Comparison of ENCODE assay signal across 14 cellular contexts in the genomic region with DNA sequence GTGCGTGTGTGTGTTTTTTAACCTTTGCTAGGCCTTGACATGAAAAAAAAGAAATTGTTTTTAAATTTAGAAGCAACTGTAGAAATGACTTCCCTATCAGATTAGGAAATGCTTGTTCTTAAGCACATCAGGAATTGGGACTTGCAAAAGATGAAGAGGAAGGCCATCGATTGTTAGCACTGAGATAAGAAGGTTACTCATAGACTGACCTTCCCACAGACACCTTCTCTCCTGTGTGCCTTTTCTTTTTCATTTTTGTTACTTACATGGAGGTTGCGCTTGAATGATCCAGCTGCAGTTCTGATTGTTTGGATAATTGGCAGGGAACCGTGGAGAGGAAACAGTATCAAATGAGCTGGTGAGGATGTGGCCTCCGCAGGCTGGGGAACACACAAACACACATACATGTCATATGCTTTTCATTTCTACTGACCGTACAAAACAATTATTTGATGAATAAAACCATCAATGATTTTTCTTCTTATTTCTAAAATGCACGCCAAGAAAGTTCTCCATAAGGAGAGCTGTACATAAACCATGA.
DNase-seq lines count a peak whose midpoint lies in the region; ATAC-seq and TF ChIP-seq lines count a peak whose summit lies in the region.
"Had no signal": no experiment of that assay in that cellular context is flagged by ENCODE, and none has a peak within 500 bp of the region (broad histone marks: within the 10 kb centered on the region; RNA-seq: fewer than 3 reads in every experiment).

No MANE protein-coding gene starts in this region.

- H3K27ac ChIP-seq in A673 (ENCODE audit: low read depth, low read length, poor library complexity, severe bottlenecking) (peak overlapping the region; percentile 35), brain microvascular endothelial cell (peak overlapping the region; percentile 4)
- H3K27ac ChIP-seq: HL-60, SJSA1 had no signal

- POLR2A ChIA-PET in A673 (lab: Charles Lee; ENCODE audit: low non-redundant PET) (no interaction called here), WTC11 (lab: Charles Lee) (no interaction called here)

- no peaks in the 10 kb centered on the region for H3K9me3 ChIP-seq in A673 (ENCODE audit: low read depth, low read length, poor library complexity, severe bottlenecking)
- H3K9me3 ChIP-seq: SJSA1 had no signal

- in situ Hi-C loops in brain microvascular endothelial cell (cut with HindIII; ENCODE audit: low pct_ligation_motif_present, low sequenced_read_pairs), result no loop called here

- BruUV-seq in A673 (replicated peaks; lab: Mats Ljungman, UMichigan), result no TSS peak

- H3K9me3 Mint-ChIP-seq in nephron, result no peaks in the 10 kb centered on the region
- no peaks in the 10 kb centered on the region for H3K9me3 Mint-ChIP-seq in WTC11
- peaks cover 0 to 2% (median 0%) of the 10 kb centered on the region in 7 donors for H3K9me3 Mint-ChIP-seq in CD14-positive monocyte

- ATAC-seq in WTC11, result no peak
- no peak for ATAC-seq in HG02938 (IDR thresholded peaks at IDR 0.05; ENCODE audit: unreplicated experiment)

- H3K36me3 Mint-ChIP-seq in nephron (ENCODE audit: low read depth) (no peaks in the 10 kb centered on the region), WTC11 (no peaks in the 10 kb centered on the region), CD14-positive monocyte (no peaks in the 10 kb centered on the region)

- H3K27ac Mint-ChIP-seq in nephron (peak overlapping the region; percentile 83 to 95 (median 90)), WTC11 (no peak overlapping the region), CD14-positive monocyte (peak overlapping the region in 2 of 7 donors; percentile 18 to 23)

- DNase-seq in A673 (ENCODE audit: low spot score) (peak; percentile 45), DMS53 treated with DMSO at 0.1 percent for 48 hours (lab: John Stamatoyannopoulos, UW; ENCODE audit: unreplicated experiment) (peak; percentile 14), brain microvascular endothelial cell (no peak), WTC11 (ENCODE audit: low spot score) (no peak), CD14-positive monocyte (ENCODE audit: low spot score) (no peak)
- DNase-seq in activated CD8-positive, alpha-beta memory T cell treated with anti-CD3 and anti-CD28 coated beads, Interleukin-2, amount 50 U/mL, for 4 hours, result no peak
- DNase-seq: AML-193; DMS79 treated with DMSO at 0.1 percent for 48 hours; effector CD8-positive, alpha-beta T cell; NCI-H1930 had no signal

- H3K4me1 ChIP-seq in A673 (ENCODE audit: insufficient read depth, low read length, poor library complexity, severe bottlenecking), result peaks cover 37% of the 10 kb centered on the region

- H3K4me3 Mint-ChIP-seq in nephron (peak overlapping the region in 1 of 3 experiments; percentile 4), WTC11 (no peak overlapping the region), CD14-positive monocyte (no peak overlapping the region)

- no peaks in the 10 kb centered on the region for H3K27me3 Mint-ChIP-seq in nephron (ENCODE audit: low read depth)
- H3K27me3 Mint-ChIP-seq in WTC11 (ENCODE audit: low read depth), result no peaks in the 10 kb centered on the region
- H3K27me3 Mint-ChIP-seq in CD14-positive monocyte (ENCODE audit: low read depth in 3 of 3), result peaks cover 2 to 6% (median 2%) of the 10 kb centered on the region in 3 donors

- H3K4me1 Mint-ChIP-seq in nephron (peaks cover 67% of the 10 kb centered on the region), WTC11 (peaks cover 33% of the 10 kb centered on the region), CD14-positive monocyte (peaks cover 20% of the 10 kb centered on the region)

- CTCF ChIA-PET in A673 (lab: Charles Lee) (no interaction called here), WTC11 (lab: Charles Lee) (no interaction called here)

- H3K36me3 ChIP-seq in A673 (ENCODE audit: insufficient read depth, low read length, poor library complexity, severe bottlenecking), result no peaks in the 10 kb centered on the region
- H3K36me3 ChIP-seq in brain microvascular endothelial cell (replicated peaks), result no peaks in the 10 kb centered on the region
- H3K36me3 ChIP-seq: SJSA1 had no signal

- TF ChIP-seq CTCF in A673 (conservative IDR thresholded peaks at IDR 0.05; ENCODE audit: low read depth, low read length), result no peak
- TF ChIP-seq CTCF in brain microvascular endothelial cell (IDR thresholded peaks at IDR 0.05; ENCODE audit: low read depth, low read length, missing control alignments), result no peak
- no peak for TF ChIP-seq CTCF in nephron (IDR thresholded peaks at IDR 0.05; ENCODE audit: unreplicated experiment in 3 of 3)
- TF ChIP-seq CTCF in WTC11 (IDR thresholded peaks at IDR 0.05), result no peak
- no peak for TF ChIP-seq CTCF in CD14-positive monocyte (IDR thresholded peaks at IDR 0.05)

- no peak overlapping the region for H3K4me3 ChIP-seq in A673 (ENCODE audit: low read depth, low read length, poor library complexity, severe bottlenecking)
- H3K4me3 ChIP-seq in brain microvascular endothelial cell (ENCODE audit: low read depth, low read length), result no peak overlapping the region
- H3K4me3 ChIP-seq: SJSA1 had no signal

- H3K27me3 ChIP-seq in A673 (replicated peaks; ENCODE audit: insufficient read depth, low read depth, low read length, poor library complexity), result no peaks in the 10 kb centered on the region
- no peaks in the 10 kb centered on the region for H3K27me3 ChIP-seq in brain microvascular endothelial cell (replicated peaks)
- H3K27me3 ChIP-seq: SJSA1 had no signal

- intact Hi-C loops in A673 (cut with micrococcal nuclease; ENCODE audit: unreplicated experiment), result loop anchor here (5.0 kb wide), 2 partner anchors 75 to 275 kb away; a partner anchor contains a TSS
- intact Hi-C loops in CD14-positive monocyte (cut with micrococcal nuclease), result no loop called here

TF ChIP-seq in WTC11, 78 proteins besides CTCF, POLR2A, EP300 and RAD21 (continues in another document):
- TF ChIP-seq, protein P1, sequence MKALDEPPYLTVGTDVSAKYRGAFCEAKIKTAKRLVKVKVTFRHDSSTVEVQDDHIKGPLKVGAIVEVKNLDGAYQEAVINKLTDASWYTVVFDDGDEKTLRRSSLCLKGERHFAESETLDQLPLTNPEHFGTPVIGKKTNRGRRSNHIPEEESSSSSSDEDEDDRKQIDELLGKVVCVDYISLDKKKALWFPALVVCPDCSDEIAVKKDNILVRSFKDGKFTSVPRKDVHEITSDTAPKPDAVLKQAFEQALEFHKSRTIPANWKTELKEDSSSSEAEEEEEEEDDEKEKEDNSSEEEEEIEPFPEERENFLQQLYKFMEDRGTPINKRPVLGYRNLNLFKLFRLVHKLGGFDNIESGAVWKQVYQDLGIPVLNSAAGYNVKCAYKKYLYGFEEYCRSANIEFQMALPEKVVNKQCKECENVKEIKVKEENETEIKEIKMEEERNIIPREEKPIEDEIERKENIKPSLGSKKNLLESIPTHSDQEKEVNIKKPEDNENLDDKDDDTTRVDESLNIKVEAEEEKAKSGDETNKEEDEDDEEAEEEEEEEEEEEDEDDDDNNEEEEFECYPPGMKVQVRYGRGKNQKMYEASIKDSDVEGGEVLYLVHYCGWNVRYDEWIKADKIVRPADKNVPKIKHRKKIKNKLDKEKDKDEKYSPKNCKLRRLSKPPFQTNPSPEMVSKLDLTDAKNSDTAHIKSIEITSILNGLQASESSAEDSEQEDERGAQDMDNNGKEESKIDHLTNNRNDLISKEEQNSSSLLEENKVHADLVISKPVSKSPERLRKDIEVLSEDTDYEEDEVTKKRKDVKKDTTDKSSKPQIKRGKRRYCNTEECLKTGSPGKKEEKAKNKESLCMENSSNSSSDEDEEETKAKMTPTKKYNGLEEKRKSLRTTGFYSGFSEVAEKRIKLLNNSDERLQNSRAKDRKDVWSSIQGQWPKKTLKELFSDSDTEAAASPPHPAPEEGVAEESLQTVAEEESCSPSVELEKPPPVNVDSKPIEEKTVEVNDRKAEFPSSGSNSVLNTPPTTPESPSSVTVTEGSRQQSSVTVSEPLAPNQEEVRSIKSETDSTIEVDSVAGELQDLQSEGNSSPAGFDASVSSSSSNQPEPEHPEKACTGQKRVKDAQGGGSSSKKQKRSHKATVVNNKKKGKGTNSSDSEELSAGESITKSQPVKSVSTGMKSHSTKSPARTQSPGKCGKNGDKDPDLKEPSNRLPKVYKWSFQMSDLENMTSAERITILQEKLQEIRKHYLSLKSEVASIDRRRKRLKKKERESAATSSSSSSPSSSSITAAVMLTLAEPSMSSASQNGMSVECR (CRISPR knock-in tag; IDR thresholded peaks at IDR 0.05; ENCODE audit: borderline replicate concordance), result no peak
- TF ChIP-seq, protein P2, sequence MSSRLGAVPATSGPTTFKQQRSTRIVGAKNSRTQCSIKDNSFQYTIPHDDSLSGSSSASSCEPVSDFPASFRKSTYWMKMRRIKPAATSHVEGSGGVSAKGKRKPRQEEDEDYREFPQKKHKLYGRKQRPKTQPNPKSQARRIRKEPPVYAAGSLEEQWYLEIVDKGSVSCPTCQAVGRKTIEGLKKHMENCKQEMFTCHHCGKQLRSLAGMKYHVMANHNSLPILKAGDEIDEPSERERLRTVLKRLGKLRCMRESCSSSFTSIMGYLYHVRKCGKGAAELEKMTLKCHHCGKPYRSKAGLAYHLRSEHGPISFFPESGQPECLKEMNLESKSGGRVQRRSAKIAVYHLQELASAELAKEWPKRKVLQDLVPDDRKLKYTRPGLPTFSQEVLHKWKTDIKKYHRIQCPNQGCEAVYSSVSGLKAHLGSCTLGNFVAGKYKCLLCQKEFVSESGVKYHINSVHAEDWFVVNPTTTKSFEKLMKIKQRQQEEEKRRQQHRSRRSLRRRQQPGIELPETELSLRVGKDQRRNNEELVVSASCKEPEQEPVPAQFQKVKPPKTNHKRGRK (CRISPR knock-in tag; IDR thresholded peaks at IDR 0.05; ENCODE audit: borderline replicate concordance), result no peak
- TF ChIP-seq ETV6 (CRISPR knock-in tag; IDR thresholded peaks at IDR 0.05), result no peak
- no peak for TF ChIP-seq ZNF138 (CRISPR knock-in tag; conservative IDR thresholded peaks at IDR 0.05)
- TF ChIP-seq, protein P3, sequence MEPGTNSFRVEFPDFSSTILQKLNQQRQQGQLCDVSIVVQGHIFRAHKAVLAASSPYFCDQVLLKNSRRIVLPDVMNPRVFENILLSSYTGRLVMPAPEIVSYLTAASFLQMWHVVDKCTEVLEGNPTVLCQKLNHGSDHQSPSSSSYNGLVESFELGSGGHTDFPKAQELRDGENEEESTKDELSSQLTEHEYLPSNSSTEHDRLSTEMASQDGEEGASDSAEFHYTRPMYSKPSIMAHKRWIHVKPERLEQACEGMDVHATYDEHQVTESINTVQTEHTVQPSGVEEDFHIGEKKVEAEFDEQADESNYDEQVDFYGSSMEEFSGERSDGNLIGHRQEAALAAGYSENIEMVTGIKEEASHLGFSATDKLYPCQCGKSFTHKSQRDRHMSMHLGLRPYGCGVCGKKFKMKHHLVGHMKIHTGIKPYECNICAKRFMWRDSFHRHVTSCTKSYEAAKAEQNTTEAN (CRISPR knock-in tag; IDR thresholded peaks at IDR 0.05), result no peak
- TF ChIP-seq, protein P4, sequence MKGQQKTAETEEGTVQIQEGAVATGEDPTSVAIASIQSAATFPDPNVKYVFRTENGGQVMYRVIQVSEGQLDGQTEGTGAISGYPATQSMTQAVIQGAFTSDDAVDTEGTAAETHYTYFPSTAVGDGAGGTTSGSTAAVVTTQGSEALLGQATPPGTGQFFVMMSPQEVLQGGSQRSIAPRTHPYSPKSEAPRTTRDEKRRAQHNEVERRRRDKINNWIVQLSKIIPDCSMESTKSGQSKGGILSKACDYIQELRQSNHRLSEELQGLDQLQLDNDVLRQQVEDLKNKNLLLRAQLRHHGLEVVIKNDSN (CRISPR knock-in tag; IDR thresholded peaks at IDR 0.05), result no peak

Comparison
In these comparisons a context has a peak if more than half of its experiments do, and no peak if none do; other contexts are left out.
1. DNase-seq: peak in A673 (single experiment) and DMS53 treated with DMSO at 0.1 percent for 48 hours (single experiment); none in brain microvascular endothelial cell (single experiment), WTC11 (single experiment), CD14-positive monocyte (single experiment) and activated CD8-positive, alpha-beta memory T cell treated with anti-CD3 and anti-CD28 coated beads, Interleukin-2, amount 50 U/mL, for 4 hours (single experiment).